Comparison of ENCODE assay signal across 1 cellular context in the genomic region with DNA sequence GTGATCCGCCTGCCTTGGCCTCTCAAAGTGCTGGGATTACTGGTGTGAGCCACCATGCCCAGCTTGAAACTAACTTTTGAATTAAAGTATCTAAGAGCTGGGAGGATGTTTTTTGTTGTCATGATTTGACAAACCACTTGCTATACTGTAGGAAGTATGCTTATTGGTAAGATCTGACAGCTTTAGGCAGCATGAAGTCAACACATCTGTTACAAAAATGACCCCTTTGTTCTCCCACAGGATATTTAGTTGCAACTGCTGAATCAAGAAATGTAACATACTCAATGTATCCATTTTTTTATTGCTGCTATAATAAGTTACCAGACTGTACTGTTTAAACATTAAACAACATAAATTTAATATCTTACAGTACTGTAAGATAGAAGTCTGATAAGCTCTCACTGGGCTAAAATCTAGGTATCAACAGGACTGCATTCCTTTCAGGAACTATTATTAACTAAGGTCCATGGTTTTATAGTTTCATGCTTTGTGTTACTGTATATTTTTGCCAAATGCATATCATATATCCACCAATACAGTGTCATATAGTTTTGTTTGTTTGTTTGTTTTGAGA.
TF ChIP-seq lines count a peak whose summit lies in the region.

No MANE protein-coding gene starts in this region.

TF ChIP-seq in HCT116, 20 proteins besides CTCF, POLR2A, EP300 and RAD21 (continued from another document):
- TF ChIP-seq, protein P1, sequence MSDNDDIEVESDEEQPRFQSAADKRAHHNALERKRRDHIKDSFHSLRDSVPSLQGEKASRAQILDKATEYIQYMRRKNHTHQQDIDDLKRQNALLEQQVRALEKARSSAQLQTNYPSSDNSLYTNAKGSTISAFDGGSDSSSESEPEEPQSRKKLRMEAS (IDR thresholded peaks at IDR 0.05): no peak
- TF ChIP-seq EGR1 (IDR thresholded peaks at IDR 0.05; ENCODE audit: low read depth) (no peak), POLR2AphosphoS5 (IDR thresholded peaks at IDR 0.05; ENCODE audit: low read depth, low read length) (no peak), EZH2phosphoT487 (IDR thresholded peaks at IDR 0.05; ENCODE audit: borderline replicate concordance) (no peak), CBX3 (IDR thresholded peaks at IDR 0.05; ENCODE audit: low read depth) (no peak), ELF1 (IDR thresholded peaks at IDR 0.05; ENCODE audit: borderline replicate concordance, low read depth) (no peak), CEBPB (IDR thresholded peaks at IDR 0.05; ENCODE audit: low read depth) (no peak), TCF7L2 (IDR thresholded peaks at IDR 0.05; ENCODE audit: borderline replicate concordance, extremely low read depth, insufficient read depth, insufficient read length) (no peak)
- TF ChIP-seq, protein P2, sequence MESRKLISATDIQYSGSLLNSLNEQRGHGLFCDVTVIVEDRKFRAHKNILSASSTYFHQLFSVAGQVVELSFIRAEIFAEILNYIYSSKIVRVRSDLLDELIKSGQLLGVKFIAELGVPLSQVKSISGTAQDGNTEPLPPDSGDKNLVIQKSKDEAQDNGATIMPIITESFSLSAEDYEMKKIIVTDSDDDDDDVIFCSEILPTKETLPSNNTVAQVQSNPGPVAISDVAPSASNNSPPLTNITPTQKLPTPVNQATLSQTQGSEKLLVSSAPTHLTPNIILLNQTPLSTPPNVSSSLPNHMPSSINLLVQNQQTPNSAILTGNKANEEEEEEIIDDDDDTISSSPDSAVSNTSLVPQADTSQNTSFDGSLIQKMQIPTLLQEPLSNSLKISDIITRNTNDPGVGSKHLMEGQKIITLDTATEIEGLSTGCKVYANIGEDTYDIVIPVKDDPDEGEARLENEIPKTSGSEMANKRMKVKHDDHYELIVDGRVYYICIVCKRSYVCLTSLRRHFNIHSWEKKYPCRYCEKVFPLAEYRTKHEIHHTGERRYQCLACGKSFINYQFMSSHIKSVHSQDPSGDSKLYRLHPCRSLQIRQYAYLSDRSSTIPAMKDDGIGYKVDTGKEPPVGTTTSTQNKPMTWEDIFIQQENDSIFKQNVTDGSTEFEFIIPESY (IDR thresholded peaks at IDR 0.05; ENCODE audit: extremely low read depth, insufficient replicate concordance, low read length): no peak
- TF ChIP-seq, protein P3, sequence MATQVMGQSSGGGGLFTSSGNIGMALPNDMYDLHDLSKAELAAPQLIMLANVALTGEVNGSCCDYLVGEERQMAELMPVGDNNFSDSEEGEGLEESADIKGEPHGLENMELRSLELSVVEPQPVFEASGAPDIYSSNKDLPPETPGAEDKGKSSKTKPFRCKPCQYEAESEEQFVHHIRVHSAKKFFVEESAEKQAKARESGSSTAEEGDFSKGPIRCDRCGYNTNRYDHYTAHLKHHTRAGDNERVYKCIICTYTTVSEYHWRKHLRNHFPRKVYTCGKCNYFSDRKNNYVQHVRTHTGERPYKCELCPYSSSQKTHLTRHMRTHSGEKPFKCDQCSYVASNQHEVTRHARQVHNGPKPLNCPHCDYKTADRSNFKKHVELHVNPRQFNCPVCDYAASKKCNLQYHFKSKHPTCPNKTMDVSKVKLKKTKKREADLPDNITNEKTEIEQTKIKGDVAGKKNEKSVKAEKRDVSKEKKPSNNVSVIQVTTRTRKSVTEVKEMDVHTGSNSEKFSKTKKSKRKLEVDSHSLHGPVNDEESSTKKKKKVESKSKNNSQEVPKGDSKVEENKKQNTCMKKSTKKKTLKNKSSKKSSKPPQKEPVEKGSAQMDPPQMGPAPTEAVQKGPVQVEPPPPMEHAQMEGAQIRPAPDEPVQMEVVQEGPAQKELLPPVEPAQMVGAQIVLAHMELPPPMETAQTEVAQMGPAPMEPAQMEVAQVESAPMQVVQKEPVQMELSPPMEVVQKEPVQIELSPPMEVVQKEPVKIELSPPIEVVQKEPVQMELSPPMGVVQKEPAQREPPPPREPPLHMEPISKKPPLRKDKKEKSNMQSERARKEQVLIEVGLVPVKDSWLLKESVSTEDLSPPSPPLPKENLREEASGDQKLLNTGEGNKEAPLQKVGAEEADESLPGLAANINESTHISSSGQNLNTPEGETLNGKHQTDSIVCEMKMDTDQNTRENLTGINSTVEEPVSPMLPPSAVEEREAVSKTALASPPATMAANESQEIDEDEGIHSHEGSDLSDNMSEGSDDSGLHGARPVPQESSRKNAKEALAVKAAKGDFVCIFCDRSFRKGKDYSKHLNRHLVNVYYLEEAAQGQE (IDR thresholded peaks at IDR 0.05; ENCODE audit: low read depth): no peak
TF ChIP-seq in HCT116: peak in this region for 0.
